23 cellular contexts compared by ENCODE assay signal in genomic region chr4:122044496-122044895, GRCh38.
"Had no signal": no experiment of that assay in that cellular context is flagged by ENCODE, and none has a peak within 500 bp of the region (broad histone marks: within the 10 kb centered on the region; RNA-seq: fewer than 3 reads in every experiment).

No MANE protein-coding gene starts in this region.

- DNase-seq: activated B cell treated with CpG ODN at 0.5 μM for 24 hours; activated CD4-positive, alpha-beta memory T cell treated with anti-CD3 and anti-CD28 coated beads, Interleukin-2, amount 10 ng/mL, durations not matched to agents 7 days and 5 days; activated CD4-positive, alpha-beta T cell treated with anti-CD3 and anti-CD28 coated beads, Interleukin-2, amount 50 U/mL, for 1 hour; activated gamma-delta T cell; activated naive CD4-positive, alpha-beta T cell treated with anti-CD3 and anti-CD28 coated beads for 36 hours; activated T-cell treated with anti-CD3 and anti-CD28 coated beads for 4 hours; activated T-cell treated with anti-CD3 and anti-CD28 coated beads, Interleukin-2, amount 50 U/mL, for 48 hours; adrenal gland; aorta; caudate nucleus; NCI-H1048; NCI-H1417; NCI-H1930; NCI-H2171; NCI-H2227 treated with DMSO at 0.1 percent for 48 hours; NCI-H510A; NCI-H69; NK-92 treated with Interleukin-12 subunit alpha and Interleukin-12 subunit beta, amount 100 ng/mL, for 24 hours; SHP77; T-helper 17 cell; T-helper 9 cell had no signal

- H3K36me3 ChIP-seq: adrenal gland, breast epithelium had no signal

- H3K4me3 ChIP-seq: adrenal gland, breast epithelium had no signal

- H3K27ac ChIP-seq: adrenal gland, breast epithelium had no signal

- H3K9me3 ChIP-seq: adrenal gland, breast epithelium had no signal

- H3K4me1 ChIP-seq: adrenal gland, breast epithelium had no signal

- FAIRE-seq: TTC549 had no signal

- H3K27me3 ChIP-seq: adrenal gland, breast epithelium had no signal
